Comparison of ENCODE assay signal across 11 cellular contexts in the genomic region with DNA sequence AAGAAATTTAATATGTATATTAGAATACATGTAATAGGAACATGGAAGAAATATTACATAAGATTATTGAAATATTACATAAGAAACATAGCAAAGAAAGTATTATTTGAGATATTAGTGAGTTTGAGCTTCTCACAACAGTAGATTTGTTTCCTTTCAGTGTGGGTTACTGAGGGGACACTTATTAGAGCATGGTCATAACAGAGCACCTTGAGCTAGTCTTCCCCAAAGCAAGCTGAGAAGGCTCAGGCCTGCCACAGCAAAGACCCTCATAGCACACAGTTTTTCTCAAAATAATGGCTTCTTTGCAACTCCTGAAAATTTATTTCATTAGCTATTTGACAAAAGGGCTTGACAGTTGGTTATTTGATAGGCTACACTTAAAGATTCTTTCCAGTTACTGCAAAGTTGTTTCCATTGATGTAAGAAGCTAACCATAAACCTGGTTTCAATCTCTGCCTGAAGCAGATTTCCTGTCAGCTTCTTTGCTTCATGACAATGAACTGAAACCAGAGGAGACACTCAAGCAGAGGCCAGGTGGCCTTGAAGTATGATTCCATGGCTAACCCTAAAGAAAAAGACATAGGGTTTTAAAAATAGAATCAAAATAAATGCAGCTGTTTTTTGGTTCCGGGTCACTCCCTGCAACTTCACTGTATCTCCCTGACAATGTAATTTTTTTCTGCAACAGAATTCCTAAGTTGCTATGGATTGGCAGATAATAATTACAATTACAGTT.
DNase-seq lines count a peak whose midpoint lies in the region; ATAC-seq and TF ChIP-seq lines count a peak whose summit lies in the region.
"Had no signal": no experiment of that assay in that cellular context is flagged by ENCODE, and none has a peak within 500 bp of the region (broad histone marks: within the 10 kb centered on the region; RNA-seq: fewer than 3 reads in every experiment).

No MANE protein-coding gene starts in this region.

- H3K27ac Mint-ChIP-seq in activated naive CD4-positive, alpha-beta T cell treated with anti-CD3 and anti-CD28 coated beads for 36 hours: peak overlapping the region; percentile 83
- peak overlapping the region; percentile 53 for H3K27ac Mint-ChIP-seq in stimulated activated naive CD8-positive, alpha-beta T cell treated with anti-CD3 and anti-CD28 coated beads, Interleukin-15, Interleukin-2, amounts not matched to agents 100 ng/mL and 50 ng/mL, for 24 hours

- H3K9me3 Mint-ChIP-seq in activated naive CD4-positive, alpha-beta T cell treated with anti-CD3 and anti-CD28 coated beads for 36 hours: no peaks in the 10 kb centered on the region
- H3K9me3 Mint-ChIP-seq in stimulated activated naive CD8-positive, alpha-beta T cell treated with anti-CD3 and anti-CD28 coated beads, Interleukin-15, Interleukin-2, amounts not matched to agents 100 ng/mL and 50 ng/mL, for 24 hours: no peaks in the 10 kb centered on the region
- H3K9me3 Mint-ChIP-seq: activated naive CD4-positive, alpha-beta T cell treated with anti-CD3 and anti-CD28 coated beads, Interleukin-2, amount 50 U/mL, for 24 hours had no signal

- WGBS in right cardiac atrium: 89% methylated on average over 1 of the region's 1 CpG

- TF ChIP-seq CTCF in RWPE1 (conservative IDR thresholded peaks at IDR 0.05; ENCODE audit: low read depth): no peak

- intact Hi-C loops in activated naive CD4-positive, alpha-beta T cell treated with anti-CD3 and anti-CD28 coated beads for 36 hours (cut with micrococcal nuclease): loop anchor here (1.0 to 10.0 kb wide), 9 partner anchors 69 to 1089 kb away; a partner anchor contains a TSS
- intact Hi-C loops in right cardiac atrium (cut with DNase I): no loop called here

- no peak overlapping the region for H3K4me3 Mint-ChIP-seq in activated naive CD4-positive, alpha-beta T cell treated with anti-CD3 and anti-CD28 coated beads for 36 hours
- no peak overlapping the region for H3K4me3 Mint-ChIP-seq in stimulated activated naive CD8-positive, alpha-beta T cell treated with anti-CD3 and anti-CD28 coated beads, Interleukin-15, Interleukin-2, amounts not matched to agents 100 ng/mL and 50 ng/mL, for 24 hours
- H3K4me3 Mint-ChIP-seq: activated naive CD4-positive, alpha-beta T cell treated with anti-CD3 and anti-CD28 coated beads, Interleukin-2, amount 50 U/mL, for 24 hours; T-helper 17 cell had no signal

- DNase-seq in activated naive CD4-positive, alpha-beta T cell treated with anti-CD3 and anti-CD28 coated beads for 36 hours: peak; percentile 55
- DNase-seq in activated naive CD4-positive, alpha-beta T cell treated with Interleukin-2 at 50 U/mL for 16 hours: no peak
- DNase-seq in RWPE1 (ENCODE audit: low spot score) (no peak), dermis blood vessel endothelial cell (no peak), right cardiac atrium (no peak)
- DNase-seq: NCI-H1105, T-helper 17 cell had no signal

- H3K27me3 ChIP-seq in right cardiac atrium (ENCODE audit: control insufficient read depth, insufficient read depth): no peaks in the 10 kb centered on the region

- H3K4me1 ChIP-seq in right cardiac atrium (ENCODE audit: control insufficient read depth, insufficient read depth, low read length): no peaks in the 10 kb centered on the region

- ATAC-seq in GM21786 (IDR thresholded peaks at IDR 0.05; ENCODE audit: unreplicated experiment) (peak; percentile 92), HG03469 (IDR thresholded peaks at IDR 0.05; ENCODE audit: unreplicated experiment) (peak; percentile 73), right cardiac atrium (no peak)
- ATAC-seq: T-helper 17 cell had no signal

- POLR2A ChIA-PET in RWPE1 (lab: Yijun Ruan, JAX; ENCODE audit: low non-redundant PET): no interaction called here

- CTCF ChIA-PET in activated naive CD4-positive, alpha-beta T cell treated with anti-CD3 and anti-CD28 coated beads for 36 hours (lab: Charles Lee): interaction anchor here (0.6 to 1.3 kb wide), 6 partner anchors 9 to 154 kb away, joined by 3 to 4 read pairs (median 3); a partner anchor contains a TSS
- CTCF ChIA-PET in RWPE1 (lab: Yijun Ruan, JAX): no interaction called here

- no peaks in the 10 kb centered on the region for H3K9me3 ChIP-seq in right cardiac atrium (ENCODE audit: control insufficient read depth, low read length)

- H3K27ac ChIP-seq in RWPE1 (no peak overlapping the region), right cardiac atrium (ENCODE audit: low read length) (no peak overlapping the region)

- H3K4me1 Mint-ChIP-seq in activated naive CD4-positive, alpha-beta T cell treated with anti-CD3 and anti-CD28 coated beads for 36 hours (ENCODE audit: low read depth): peaks cover 72% of the 10 kb centered on the region
- H3K4me1 Mint-ChIP-seq in stimulated activated naive CD8-positive, alpha-beta T cell treated with anti-CD3 and anti-CD28 coated beads, Interleukin-15, Interleukin-2, amounts not matched to agents 100 ng/mL and 50 ng/mL, for 24 hours (ENCODE audit: low read depth): peaks cover 37% of the 10 kb centered on the region

- no peaks in the 10 kb centered on the region for H3K27me3 Mint-ChIP-seq in activated naive CD4-positive, alpha-beta T cell treated with anti-CD3 and anti-CD28 coated beads for 36 hours (ENCODE audit: low read depth)
- no peaks in the 10 kb centered on the region for H3K27me3 Mint-ChIP-seq in stimulated activated naive CD8-positive, alpha-beta T cell treated with anti-CD3 and anti-CD28 coated beads, Interleukin-15, Interleukin-2, amounts not matched to agents 100 ng/mL and 50 ng/mL, for 24 hours
- H3K27me3 Mint-ChIP-seq: activated naive CD4-positive, alpha-beta T cell treated with anti-CD3 and anti-CD28 coated beads, Interleukin-2, amount 50 U/mL, for 24 hours; T-helper 17 cell had no signal

- H3K36me3 Mint-ChIP-seq in activated naive CD4-positive, alpha-beta T cell treated with anti-CD3 and anti-CD28 coated beads for 36 hours (ENCODE audit: low read depth): peaks cover 61% of the 10 kb centered on the region
- H3K36me3 Mint-ChIP-seq in stimulated activated naive CD8-positive, alpha-beta T cell treated with anti-CD3 and anti-CD28 coated beads, Interleukin-15, Interleukin-2, amounts not matched to agents 100 ng/mL and 50 ng/mL, for 24 hours (ENCODE audit: low read depth): peaks cover 82% of the 10 kb centered on the region

- H3K4me3 ChIP-seq in right cardiac atrium (ENCODE audit: low read length): no peak overlapping the region

Comparison
In these comparisons a context has a peak if more than half of its experiments do, and no peak if none do; other contexts are left out.
1. ATAC-seq: peak in GM21786 (single experiment) and HG03469 (single experiment); none in right cardiac atrium (0 of 2).